Comparison of ENCODE assay signal across 8 cellular contexts in genomic region chr7:30977896-30978564, GRCh38. TPM values are rescaled to one million over a fixed set of nuclear protein-coding genes. Genes with fewer than 3 reads are reported as not detected.
DNase-seq lines count a peak whose midpoint lies in the region; ATAC-seq lines count a peak whose summit lies in the region.

No MANE protein-coding gene starts in this region.

- DNase-seq in Caki2 (ENCODE audit: low read depth) (peak; percentile 8), HPDE6-E6E7 (ENCODE audit: extremely low spot score) (peak; percentile 39), iPS-NIHi11 (ENCODE audit: low spot score) (peak; percentile 63), NOMO-1 treated with dmso at 0.1 percent for 144 hours (lab: John Stamatoyannopoulos, UW; ENCODE audit: unreplicated experiment) (no peak), GM19240 (ENCODE audit: insufficient read length, low spot score) (no peak)
- peak; percentile 10 to 16 for DNase-seq in activated CD4-positive, alpha-beta T cell treated with anti-CD3 and anti-CD28 coated beads, Interleukin-2, amount 50 U/mL, for 48 hours

- no peak for ATAC-seq in GM19324 (IDR thresholded peaks at IDR 0.05; ENCODE audit: low FRiP score, unreplicated experiment)
- no peak for ATAC-seq in HG02840 (IDR thresholded peaks at IDR 0.05; ENCODE audit: low FRiP score, unreplicated experiment)

- in situ Hi-C loops in Caki2 (cut with HindIII; ENCODE audit: low pct_unique_long_range_greater_than_20kb, low sequenced_read_pairs) = no loop called here

RNA-seq across cellular contexts. Expression of gene GHRHR, which starts 14.3 kb away (rescaled TPM):
- not detected in 2 replicates for total RNA-seq in Caki2 (2014; rRNA removed; shearing (Covaris generic); ENCODE audit: low replicate concordance)

Comparison
In these comparisons a context has a peak if more than half of its experiments do, and no peak if none do; other contexts are left out.
1. DNase-seq: peak in Caki2 (single experiment), HPDE6-E6E7 (single experiment), activated CD4-positive, alpha-beta T cell treated with anti-CD3 and anti-CD28 coated beads, Interleukin-2, amount 50 U/mL, for 48 hours (2 of 2) and iPS-NIHi11 (single experiment); none in NOMO-1 treated with dmso at 0.1 percent for 144 hours (single experiment) and GM19240 (single experiment).